9 cellular contexts compared by ENCODE assay signal in genomic region chr6:112043032-112044007, GRCh38. TPM values are rescaled to one million over a fixed set of nuclear protein-coding genes. Genes with fewer than 3 reads are reported as not detected.
DNase-seq lines count a peak whose midpoint lies in the region; ATAC-seq and TF ChIP-seq lines count a peak whose summit lies in the region.
"Had no signal": no experiment of that assay in that cellular context is flagged by ENCODE, and none has a peak within 500 bp of the region (broad histone marks: within the 10 kb centered on the region; RNA-seq: fewer than 3 reads in every experiment).

No MANE protein-coding gene starts in this region.

- H3K4me3 ChIP-seq in BLaER1 treated with 17β-estradiol and CSF1 and Interleukin-3, amounts not matched to agents 10 nM and 100 nM, result peak overlapping the region; percentile 59 to 75 (median 70)
- H3K4me3 ChIP-seq in left lung, result peak overlapping the region; percentile 43 to 56

- peak overlapping the region; percentile 68 to 84 (median 78) for H3K9ac ChIP-seq in BLaER1 treated with 17β-estradiol and CSF1 and Interleukin-3, amounts not matched to agents 10 nM and 100 nM

- H3K4me1 ChIP-seq in BLaER1 treated with 17β-estradiol and CSF1 and Interleukin-3, amounts not matched to agents 10 nM and 100 nM, result peaks cover 0 to 21% (median 5%) of the 10 kb centered on the region in 10 experiments; a peak in 11 of 20 replicates
- H3K4me1 ChIP-seq in left lung, result peaks cover 0 to 2% of the 10 kb centered on the region in 2 donors

- peak overlapping the region; percentile 96 for H3K4me3 Mint-ChIP-seq in activated CD4-positive, alpha-beta T cell treated with anti-CD3 and anti-CD28 coated beads, Interleukin-2, amount 10 ng/mL, durations not matched to agents 7 days and 5 days
- H3K4me3 Mint-ChIP-seq in dendritic cell treated with granulocyte-macrophage colony-stimulating factor and Interleukin-4, amounts not matched to agents 40 ng/mL and 50 ng/mL, for 4 days, result peak overlapping the region; percentile 76

- intact Hi-C loops in dendritic cell treated with granulocyte-macrophage colony-stimulating factor and Interleukin-4, amounts not matched to agents 40 ng/mL and 50 ng/mL, for 4 days (cut with micrococcal nuclease), result loop anchor here (1.0 to 10.0 kb wide), 4 partner anchors 46 to 789 kb away; partner anchors contain the start of gene REV3L
- intact Hi-C loops in left lung (cut with DNase I), result loop anchor here in 1 of 2 donors (5.0 kb wide), 1 partner anchor 336 kb away; no protein-coding TSS in a partner anchor

- POLR2A ChIA-PET in activated CD4-positive, alpha-beta T cell treated with anti-CD3 and anti-CD28 coated beads, Interleukin-2, amount 10 ng/mL, durations not matched to agents 7 days and 5 days (lab: Charles Lee), result interaction anchor here (0.7 kb wide), 1 partner anchor 234 kb away, joined by 6 read pairs; no protein-coding TSS in a partner anchor

- H3K9me3 ChIP-seq in BLaER1 treated with 17β-estradiol and CSF1 and Interleukin-3, amounts not matched to agents 10 nM and 100 nM (replicated peaks in 1 of 11), result 0 out of 22 replicates have a peak, but pooled peaks cover 0 to 6% (median 0%) of the 10 kb centered on the region in 11 experiments
- H3K9me3 ChIP-seq in left lung, result no peaks in the 10 kb centered on the region

- peak overlapping the region; percentile 51 to 73 (median 69) for H3K4me2 ChIP-seq in BLaER1 treated with 17β-estradiol and CSF1 and Interleukin-3, amounts not matched to agents 10 nM and 100 nM

- peak overlapping the region; percentile 97 for H3K27ac Mint-ChIP-seq in activated CD4-positive, alpha-beta T cell treated with anti-CD3 and anti-CD28 coated beads, Interleukin-2, amount 10 ng/mL, durations not matched to agents 7 days and 5 days
- peak overlapping the region; percentile 92 for H3K27ac Mint-ChIP-seq in dendritic cell treated with granulocyte-macrophage colony-stimulating factor and Interleukin-4, amounts not matched to agents 40 ng/mL and 50 ng/mL, for 4 days

- peak overlapping the region; percentile 35 to 89 (median 73); a peak in 21 of 22 replicates for H3K27ac ChIP-seq in BLaER1 treated with 17β-estradiol and CSF1 and Interleukin-3, amounts not matched to agents 10 nM and 100 nM
- H3K27ac ChIP-seq in left lung, result peak overlapping the region; percentile 82 to 86

- H3K36me3 ChIP-seq in BLaER1 treated with 17β-estradiol and CSF1 and Interleukin-3, amounts not matched to agents 10 nM and 100 nM, result no peaks in the 10 kb centered on the region
- H3K36me3 ChIP-seq in left lung, result no peaks in the 10 kb centered on the region

- peak; percentile 96 to 97 for TF ChIP-seq CTCF in left lung (IDR thresholded peaks at IDR 0.05)

- no peaks in the 10 kb centered on the region for H3K27me3 Mint-ChIP-seq in activated CD4-positive, alpha-beta T cell treated with anti-CD3 and anti-CD28 coated beads, Interleukin-2, amount 10 ng/mL, durations not matched to agents 7 days and 5 days
- H3K27me3 Mint-ChIP-seq in dendritic cell treated with granulocyte-macrophage colony-stimulating factor and Interleukin-4, amounts not matched to agents 40 ng/mL and 50 ng/mL, for 4 days, result no peaks in the 10 kb centered on the region

- no peaks in the 10 kb centered on the region for H3K27me3 ChIP-seq in BLaER1 treated with 17β-estradiol and CSF1 and Interleukin-3, amounts not matched to agents 10 nM and 100 nM
- no peaks in the 10 kb centered on the region for H3K27me3 ChIP-seq in left lung

- CTCF ChIA-PET in activated CD4-positive, alpha-beta T cell treated with anti-CD3 and anti-CD28 coated beads, Interleukin-2, amount 10 ng/mL, durations not matched to agents 7 days and 5 days (lab: Charles Lee), result interaction anchor here (0.7 to 7.6 kb wide), 33 partner anchors 10 to 1637 kb away, joined by 3 to 40 read pairs (median 3); partner anchors contain the start of genes CCN6, FAM229B and TUBE1

- H3K4me1 Mint-ChIP-seq in activated CD4-positive, alpha-beta T cell treated with anti-CD3 and anti-CD28 coated beads, Interleukin-2, amount 10 ng/mL, durations not matched to agents 7 days and 5 days, result peaks cover 22% of the 10 kb centered on the region
- peaks cover 10% of the 10 kb centered on the region for H3K4me1 Mint-ChIP-seq in dendritic cell treated with granulocyte-macrophage colony-stimulating factor and Interleukin-4, amounts not matched to agents 40 ng/mL and 50 ng/mL, for 4 days (ENCODE audit: low read depth)

- H4K20me1 ChIP-seq in BLaER1 treated with 17β-estradiol and CSF1 and Interleukin-3, amounts not matched to agents 10 nM and 100 nM, result no peaks in the 10 kb centered on the region

- no peaks in the 10 kb centered on the region for H3K36me3 Mint-ChIP-seq in activated CD4-positive, alpha-beta T cell treated with anti-CD3 and anti-CD28 coated beads, Interleukin-2, amount 10 ng/mL, durations not matched to agents 7 days and 5 days (ENCODE audit: low read depth)
- no peaks in the 10 kb centered on the region for H3K36me3 Mint-ChIP-seq in dendritic cell treated with granulocyte-macrophage colony-stimulating factor and Interleukin-4, amounts not matched to agents 40 ng/mL and 50 ng/mL, for 4 days (ENCODE audit: low read depth)

- peak; percentile 80 for DNase-seq in NCI-H526 treated with DMSO at 0.1 percent for 48 hours (lab: John Stamatoyannopoulos, UW)
- DNase-seq in activated CD4-positive, alpha-beta T cell treated with anti-CD3 and anti-CD28 coated beads, Interleukin-2, amount 10 ng/mL, durations not matched to agents 7 days and 5 days, result peak; percentile 94
- DNase-seq in left lung, result peak; percentile 90 to 97
- peak; percentile 83 for DNase-seq in stimulated activated CD4-positive, alpha-beta T cell treated with anti-CD3 and anti-CD28 coated beads, Interleukin-2, amount 100 ng/mL, for 4 hours (ENCODE audit: low read depth)

- no peaks in the 10 kb centered on the region for H3K9me3 Mint-ChIP-seq in activated CD4-positive, alpha-beta T cell treated with anti-CD3 and anti-CD28 coated beads, Interleukin-2, amount 10 ng/mL, durations not matched to agents 7 days and 5 days
- no peaks in the 10 kb centered on the region for H3K9me3 Mint-ChIP-seq in dendritic cell treated with granulocyte-macrophage colony-stimulating factor and Interleukin-4, amounts not matched to agents 40 ng/mL and 50 ng/mL, for 4 days

- ATAC-seq in GM19372 (IDR thresholded peaks at IDR 0.05; ENCODE audit: low read depth, unreplicated experiment) (peak; percentile 87), HG03521 (IDR thresholded peaks at IDR 0.05; ENCODE audit: unreplicated experiment) (peak; percentile 88), left lung (peak; percentile 99)

RNA-seq across cellular contexts. Expression of gene CCN6, which starts 10.6 kb away (rescaled TPM):
- total RNA-seq in activated CD4-positive, alpha-beta T cell treated with anti-CD3 and anti-CD28 coated beads, Interleukin-2, amount 10 ng/mL, durations not matched to agents 7 days and 5 days, result not detected
- not detected for total RNA-seq in left lung
- total RNA-seq: subcutaneous adipose tissue had no signal

RNA-seq across cellular contexts. Expression of gene TUBE1, which starts 44.0 kb away (rescaled TPM):
- 10 to 100 TPM; 14.9 to 18.9 TPM for total RNA-seq in activated CD4-positive, alpha-beta T cell treated with anti-CD3 and anti-CD28 coated beads, Interleukin-2, amount 10 ng/mL, durations not matched to agents 7 days and 5 days
- 10 to 100 TPM; 14.2 to 19.0 TPM for total RNA-seq in left lung

RNA-seq across cellular contexts. Expression of gene FAM229B, which starts 44.1 kb away (rescaled TPM):
- 1 to 10 TPM; 1.5 to 2.2 TPM for total RNA-seq in activated CD4-positive, alpha-beta T cell treated with anti-CD3 and anti-CD28 coated beads, Interleukin-2, amount 10 ng/mL, durations not matched to agents 7 days and 5 days
- total RNA-seq in left lung, result 10 to 100 TPM; 15.3 to 15.6 TPM

Comparison
In these comparisons a context has a peak if more than half of its experiments do, and no peak if none do; other contexts are left out.
1. Peak in every context shown above with its lines: DNase-seq, ATAC-seq, H3K4me3 ChIP-seq and H3K27ac ChIP-seq.
2. RNA of gene FAM229B, which starts 44.1 kb away (total RNA-seq): 15.3 to 15.6 TPM in left lung; 1.5 to 2.2 TPM in activated CD4-positive, alpha-beta T cell treated with anti-CD3 and anti-CD28 coated beads, Interleukin-2, amount 10 ng/mL, durations not matched to agents 7 days and 5 days; every median in the first group is over 4 times any median in the second.